ENCODE assay signal across 12 cellular contexts in the genomic region with DNA sequence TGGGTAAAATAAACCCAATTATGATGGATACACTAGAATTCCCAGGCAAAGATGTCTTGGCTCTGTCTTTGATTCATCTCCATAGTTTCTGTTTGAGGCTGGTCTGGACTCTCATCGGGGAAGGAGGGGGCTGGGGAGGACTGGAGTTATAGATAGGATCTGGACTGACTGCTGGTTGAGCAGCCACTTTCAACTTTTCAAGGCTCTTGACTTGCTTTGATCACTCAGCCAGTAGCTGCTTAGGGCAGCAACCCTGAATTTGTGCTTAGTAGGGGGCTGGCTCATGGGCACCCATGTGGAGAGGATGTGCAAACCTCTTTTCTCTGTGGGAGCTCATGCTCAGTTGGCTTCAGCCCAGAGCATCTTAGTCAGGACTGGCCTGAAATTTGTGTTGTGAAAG.
DNase-seq lines count a peak whose midpoint lies in the region; ATAC-seq lines count a peak whose summit lies in the region.
"Had no signal": no experiment of that assay in that cellular context is flagged by ENCODE, and none has a peak within 500 bp of the region (broad histone marks: within the 10 kb centered on the region; RNA-seq: fewer than 3 reads in every experiment).

No MANE protein-coding gene starts in this region.

- peaks cover 43% of the 10 kb centered on the region for H3K36me3 Mint-ChIP-seq in stimulated activated memory B cell treated with anti-CD40 and anti-IgM and Interleukin-4, amounts not matched to agents 10 μg/mL and 1 μg/mL and 100 μg/mL, for 72 hours

- H3K27ac Mint-ChIP-seq in stimulated activated memory B cell treated with anti-CD40 and anti-IgM and Interleukin-4, amounts not matched to agents 10 μg/mL and 1 μg/mL and 100 μg/mL, for 72 hours, result peak overlapping the region; percentile 26

- H3K9me3 Mint-ChIP-seq in stimulated activated memory B cell treated with anti-CD40 and anti-IgM and Interleukin-4, amounts not matched to agents 10 μg/mL and 1 μg/mL and 100 μg/mL, for 72 hours, result no peaks in the 10 kb centered on the region

- peak; percentile 62 for ATAC-seq in HG02763 (IDR thresholded peaks at IDR 0.05; ENCODE audit: unreplicated experiment)
- ATAC-seq in stimulated activated memory B cell treated with anti-CD40 and anti-IgM and Interleukin-4, amounts not matched to agents 10 μg/mL and 1 μg/mL and 100 μg/mL, for 72 hours, result peak; percentile 80
- ATAC-seq: heart right ventricle had no signal

- H3K4me3 Mint-ChIP-seq in stimulated activated memory B cell treated with anti-CD40 and anti-IgM and Interleukin-4, amounts not matched to agents 10 μg/mL and 1 μg/mL and 100 μg/mL, for 72 hours, result no peak overlapping the region

- peaks cover 93% of the 10 kb centered on the region for H3K4me1 Mint-ChIP-seq in stimulated activated memory B cell treated with anti-CD40 and anti-IgM and Interleukin-4, amounts not matched to agents 10 μg/mL and 1 μg/mL and 100 μg/mL, for 72 hours

- no peaks in the 10 kb centered on the region for H3K27me3 Mint-ChIP-seq in stimulated activated memory B cell treated with anti-CD40 and anti-IgM and Interleukin-4, amounts not matched to agents 10 μg/mL and 1 μg/mL and 100 μg/mL, for 72 hours

- peak; percentile 4 for DNase-seq in DMS79 treated with DMSO at 0.1 percent for 48 hours (lab: John Stamatoyannopoulos, UW)
- DNase-seq in DMS79 (lab: John Stamatoyannopoulos, UW), result no peak
- peak; percentile 33 for DNase-seq in NAMALWA (ENCODE audit: low spot score)
- DNase-seq in activated naive CD4-positive, alpha-beta T cell (lab: John Stamatoyannopoulos, UW), result no peak
- DNase-seq in COR-L47 (lab: John Stamatoyannopoulos, UW), result no peak
- DNase-seq in hippocampal formation (lab: John Stamatoyannopoulos, UW), result no peak
- DNase-seq: DND-41; heart right ventricle; stimulated activated CD4-positive, alpha-beta T cell treated with anti-CD3 and anti-CD28 coated beads, Interleukin-4, amount 100 ng/mL, for 4 hours; substantia nigra had no signal

Comparison
In these comparisons a context has a peak if more than half of its experiments do, and no peak if none do; other contexts are left out.
1. DNase-seq: peak in DMS79 treated with DMSO at 0.1 percent for 48 hours (single experiment) and NAMALWA (single experiment); none in DMS79 (single experiment), activated naive CD4-positive, alpha-beta T cell (0 of 4), COR-L47 (single experiment) and hippocampal formation (0 of 2).